In genomic region chr22:50454556-50455075, GRCh38 we compare ENCODE assay signal across 29 cellular contexts. TPM values are rescaled to one million over a fixed set of nuclear protein-coding genes. Genes with fewer than 3 reads are reported as not detected.
"Had no signal": no experiment of that assay in that cellular context is flagged by ENCODE, and none has a peak within 500 bp of the region (broad histone marks: within the 10 kb centered on the region; RNA-seq: fewer than 3 reads in every experiment).

No MANE protein-coding gene starts in this region.

- H3K27ac ChIP-seq: ascending aorta, body of pancreas, KMS-11, VCaP had no signal

- H3K4me2 ChIP-seq: KMS-11 had no signal

- H3K9me3 ChIP-seq: ascending aorta, body of pancreas, MG63 had no signal

- H3K4me1 ChIP-seq: ascending aorta, body of pancreas had no signal

- H3K4me3 ChIP-seq: ascending aorta, body of pancreas, MG63 had no signal

- DNase-seq: activated CD4-positive, alpha-beta memory T cell treated with anti-CD3 and anti-CD28 coated beads, Interleukin-2, amount 10 ng/mL, durations not matched to agents 7 days and 5 days; activated CD4-positive, alpha-beta T cell treated with anti-CD3 and anti-CD28 coated beads for 36 hours; activated CD4-positive, alpha-beta T cell treated with anti-CD3 and anti-CD28 coated beads, Interleukin-2, amount 50 U/mL, for 1 hour; activated CD8-positive, alpha-beta memory T cell treated with anti-CD3 and anti-CD28 coated beads, Interleukin-2, amount 50 U/mL, for 48 hours; activated effector memory CD4-positive, alpha-beta T cell treated with anti-CD3 and anti-CD28 coated beads, Interleukin-2, amount 50 U/mL, for 16 hours; activated naive CD4-positive, alpha-beta T cell treated with Interleukin-2 at 50 U/mL for 16 hours; activated naive CD8-positive, alpha-beta T cell treated with anti-CD3 and anti-CD28 coated beads, Interleukin-2, amount 50 U/mL, for 24 hours; activated T-cell treated with anti-CD3 and anti-CD28 coated beads, Interleukin-2, amount 50 U/mL, for 1 hour; amniotic stem cell; body of pancreas; cerebellar nuclear complex; MG63; MV-4-11; NCI-H1092 treated with DMSO at 0.1 percent for 48 hours; NCI-H1417 treated with DMSO at 0.1 percent for 48 hours; NCI-H1694; NCI-H2029; NCI-H2107; NCI-H510A treated with DMSO at 0.1 percent for 48 hours; NCI-H69; NK-92 treated with Interleukin-12 subunit alpha and Interleukin-12 subunit beta, amount 100 ng/mL, for 24 hours; SHP77 treated with DMSO at 0.1 percent for 48 hours; T-helper 2 cell; T1000 had no signal

- H3K27me3 ChIP-seq: ascending aorta, body of pancreas, MG63 had no signal

- ATAC-seq: activated CD4-positive, alpha-beta T cell treated with anti-CD3 and anti-CD28 coated beads for 36 hours; activated naive CD8-positive, alpha-beta T cell treated with anti-CD3 and anti-CD28 coated beads, Interleukin-2, amount 50 U/mL, for 24 hours; body of pancreas had no signal

- H3K9ac ChIP-seq: KMS-11 had no signal

RNA-seq across cellular contexts. Expression of gene ADM2, which starts 26.7 kb away (rescaled TPM):
- total RNA-seq: ascending aorta had no signal

RNA-seq across cellular contexts. Expression of gene MIOX, which starts 32.0 kb away (rescaled TPM):
- total RNA-seq: ascending aorta, body of pancreas, SK-MEL-5 had no signal
- polyA plus RNA-seq: IgD-negative memory B cell had no signal
